Comparison of ENCODE assay signal across 8 cellular contexts in the genomic region with DNA sequence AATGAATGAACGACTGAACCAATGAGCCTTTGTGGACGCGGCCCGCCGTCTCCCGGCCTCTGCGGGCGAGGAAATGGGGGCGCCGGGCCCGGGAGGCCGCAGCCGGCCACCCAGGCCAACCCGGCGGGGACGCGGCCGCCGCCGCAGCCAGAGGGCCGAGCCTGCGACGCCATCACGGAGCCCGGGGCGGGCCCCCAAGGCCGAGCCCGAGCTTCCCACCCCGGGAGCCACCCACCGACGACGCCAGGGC. TPM values are rescaled to one million over a fixed set of nuclear protein-coding genes. Genes with fewer than 3 reads are reported as not detected.
DNase-seq lines count a peak whose midpoint lies in the region; FAIRE-seq and TF ChIP-seq lines count a peak whose summit lies in the region.

No MANE protein-coding gene starts in this region.

- peaks cover 17% of the 10 kb centered on the region for H3K36me3 Mint-ChIP-seq in T-helper 1 cell treated with Interleukin-12 subunit alpha and Interleukin-12 subunit beta and Interleukin-4 antibody, amounts not matched to agents 30 μg/mL and 1 μg/mL, for 36 hours (ENCODE audit: low read depth)

- peaks cover 27% of the 10 kb centered on the region for H3K4me1 Mint-ChIP-seq in T-helper 1 cell treated with Interleukin-12 subunit alpha and Interleukin-12 subunit beta and Interleukin-4 antibody, amounts not matched to agents 30 μg/mL and 1 μg/mL, for 36 hours (ENCODE audit: low read depth)

- WGBS in suprapubic skin: no CpG with 5 or more reads among the region's 32 CpGs

- TF ChIP-seq CTCF in WERI-Rb-1 (IDR thresholded peaks at IDR 0.05; ENCODE audit: low read depth, low read length) (no peak), suprapubic skin (IDR thresholded peaks at IDR 0.05) (no peak)

- H3K4me3 Mint-ChIP-seq in T-helper 1 cell treated with Interleukin-12 subunit alpha and Interleukin-12 subunit beta and Interleukin-4 antibody, amounts not matched to agents 30 μg/mL and 1 μg/mL, for 36 hours: peak overlapping the region; percentile 97

- no peak for TF ChIP-seq POLR2A in suprapubic skin (IDR thresholded peaks at IDR 0.05)

- FAIRE-seq in urothelium cell line (lab: Jason Lieb, UNC) (no peak), RCC 7860 (lab: Jason Lieb, UNC) (no peak)

- H3K9me3 ChIP-seq in WERI-Rb-1 (ENCODE audit: severe bottlenecking): peaks cover 4% of the 10 kb centered on the region
- peaks cover 3% of the 10 kb centered on the region for H3K9me3 ChIP-seq in iPS-15b (ENCODE audit: control insufficient read depth, insufficient read depth, low read length)
- H3K9me3 ChIP-seq in suprapubic skin: no peaks in the 10 kb centered on the region

- no peak for DNase-seq in T-helper 1 cell
- DNase-seq in WERI-Rb-1: no peak
- DNase-seq in suprapubic skin (ENCODE audit: low spot score in 2 of 2): no peak
- DNase-seq in urothelium cell line (ENCODE audit: low spot score): no peak
- no peak for DNase-seq in RCC 7860 (ENCODE audit: low spot score)
- DNase-seq in activated naive CD4-positive, alpha-beta T cell treated with Interleukin-2 at 50 U/mL for 16 hours: no peak

- H3K9ac ChIP-seq in iPS-15b (ENCODE audit: low read depth, low read length): peak overlapping the region; percentile 60

- H3K27ac ChIP-seq in WERI-Rb-1: peak overlapping the region; percentile 100
- peak overlapping the region; percentile 92 for H3K27ac ChIP-seq in suprapubic skin

- H3K36me3 ChIP-seq in WERI-Rb-1 (peaks cover 51% of the 10 kb centered on the region), iPS-15b (ENCODE audit: control insufficient read depth, insufficient read depth, low read length) (peaks cover 23% of the 10 kb centered on the region), suprapubic skin (peaks cover 27% of the 10 kb centered on the region)

- H3K4me1 ChIP-seq in iPS-15b (ENCODE audit: control insufficient read depth, insufficient read depth, low read length) (no peaks in the 10 kb centered on the region), suprapubic skin (peaks cover 30% of the 10 kb centered on the region)

- no peaks in the 10 kb centered on the region for H3K27me3 Mint-ChIP-seq in T-helper 1 cell treated with Interleukin-12 subunit alpha and Interleukin-12 subunit beta and Interleukin-4 antibody, amounts not matched to agents 30 μg/mL and 1 μg/mL, for 36 hours (ENCODE audit: low read depth)

- no peak for TF ChIP-seq EP300 in suprapubic skin (IDR thresholded peaks at IDR 0.05)

- H3K9me3 Mint-ChIP-seq in T-helper 1 cell treated with Interleukin-12 subunit alpha and Interleukin-12 subunit beta and Interleukin-4 antibody, amounts not matched to agents 30 μg/mL and 1 μg/mL, for 36 hours: no peaks in the 10 kb centered on the region

- H3K27me3 ChIP-seq in WERI-Rb-1 (ENCODE audit: insufficient read depth, low read depth, severe bottlenecking) (no peaks in the 10 kb centered on the region), iPS-15b (ENCODE audit: control insufficient read depth, insufficient read depth, low read length) (no peaks in the 10 kb centered on the region), suprapubic skin (no peaks in the 10 kb centered on the region)

- H3K4me3 ChIP-seq in WERI-Rb-1 (ENCODE audit: low read depth, low read length) (peak overlapping the region; percentile 95), iPS-15b (ENCODE audit: low read depth, low read length) (peak overlapping the region; percentile 76), suprapubic skin (peak overlapping the region; percentile 83)

- H3K27ac Mint-ChIP-seq in T-helper 1 cell treated with Interleukin-12 subunit alpha and Interleukin-12 subunit beta and Interleukin-4 antibody, amounts not matched to agents 30 μg/mL and 1 μg/mL, for 36 hours: peak overlapping the region; percentile 98

RNA-seq across cellular contexts. Expression of a gene that starts 0.2 kb away (rescaled TPM):
- total RNA-seq in suprapubic skin: 10 to 100 TPM; 32.1 to 58.7 (median 38.7) TPM

RNA-seq across cellular contexts. Expression of a gene that starts 0.3 kb away (rescaled TPM):
- 10 to 100 TPM; 14.4 to 34.9 (median 26.0) TPM for total RNA-seq in suprapubic skin

RNA-seq across cellular contexts. Expression of a gene that starts 30.7 kb away (rescaled TPM):
- total RNA-seq in suprapubic skin: 10 to 100 TPM in 3 of 4 donors, 1 to 10 TPM in 1; 4.9 to 14.6 (median 10.6) TPM
